In the genomic region with DNA sequence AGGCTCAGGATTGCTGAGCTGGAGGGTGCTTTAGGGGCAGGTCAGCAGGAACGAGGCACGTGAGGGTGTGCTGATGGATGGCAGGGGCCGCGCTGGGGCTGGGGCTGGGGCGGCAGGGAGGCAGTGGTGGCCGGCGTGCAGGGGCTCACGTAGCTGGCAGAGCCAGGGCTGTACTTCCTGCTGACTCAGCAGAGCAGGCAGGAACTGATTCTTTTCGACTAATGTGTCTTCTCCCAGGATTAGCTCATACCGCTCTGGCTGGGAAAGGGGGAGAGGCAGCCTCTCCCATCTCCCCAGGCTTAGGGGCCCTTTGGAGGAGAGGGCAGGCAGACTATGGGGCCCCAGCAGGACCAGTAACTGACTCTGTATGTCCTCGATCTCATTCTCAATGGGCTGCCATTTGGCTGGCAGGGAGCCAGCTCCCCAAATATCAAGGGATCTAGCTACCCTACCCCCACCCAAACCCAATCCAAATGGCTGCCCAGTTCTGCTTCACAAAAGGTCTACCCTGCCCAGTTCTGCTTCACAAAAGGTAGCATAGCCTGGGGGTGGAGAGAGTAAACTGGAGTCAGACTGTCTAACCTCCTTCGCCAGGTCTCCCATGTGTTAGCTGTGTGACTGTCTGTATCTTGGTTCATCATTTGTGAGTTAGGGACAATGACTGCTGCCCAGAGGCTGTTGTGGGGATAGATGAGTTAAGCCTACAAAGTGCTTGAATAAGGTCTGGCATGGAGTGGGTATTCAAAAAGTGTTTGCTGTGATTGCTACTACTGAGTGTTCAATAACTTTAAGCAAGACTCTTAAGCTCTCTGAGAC, we compare ENCODE assay signal across 10 cellular contexts.
DNase-seq lines count a peak whose midpoint lies in the region; ATAC-seq, FAIRE-seq and TF ChIP-seq lines count a peak whose summit lies in the region.
"Had no signal": no experiment of that assay in that cellular context is flagged by ENCODE, and none has a peak within 500 bp of the region (broad histone marks: within the 10 kb centered on the region; RNA-seq: fewer than 3 reads in every experiment).

No MANE protein-coding gene starts in this region.

- H3K27ac Mint-ChIP-seq in astrocyte (ENCODE audit: unreplicated experiment): peak overlapping the region; percentile 16

- no peaks in the 10 kb centered on the region for H3K79me2 ChIP-seq in Loucy (ENCODE audit: insufficient read depth, low read length)
- no peaks in the 10 kb centered on the region for H3K79me2 ChIP-seq in astrocyte (ENCODE audit: insufficient read depth, low read length)

- no peak for ATAC-seq in HG03565 (IDR thresholded peaks at IDR 0.05; ENCODE audit: unreplicated experiment)

- H3K9me3 Mint-ChIP-seq in astrocyte (ENCODE audit: unreplicated experiment): peaks cover 2% of the 10 kb centered on the region
- H3K9me3 Mint-ChIP-seq: activated naive CD4-positive, alpha-beta T cell treated with anti-CD3 and anti-CD28 coated beads, Interleukin-2, amount 50 U/mL, for 24 hours had no signal

- no peaks in the 10 kb centered on the region for H3K36me3 Mint-ChIP-seq in astrocyte (ENCODE audit: low read depth, unreplicated experiment)
- H3K36me3 Mint-ChIP-seq: activated naive CD4-positive, alpha-beta T cell treated with anti-CD3 and anti-CD28 coated beads, Interleukin-2, amount 50 U/mL, for 24 hours had no signal

- no peak overlapping the region for H3K27ac ChIP-seq in astrocyte (ENCODE audit: low read depth, low read length)

- no peaks in the 10 kb centered on the region for H3K4me1 ChIP-seq in Loucy (ENCODE audit: insufficient read depth, low read length, poor library complexity, severe bottlenecking)
- H3K4me1 ChIP-seq in astrocyte (ENCODE audit: insufficient read depth, low read length): peaks cover 6% of the 10 kb centered on the region

- CTCF ChIA-PET in HEK293T (lab: Yijun Ruan, JAX): interaction anchor here (0.6 to 1.8 kb wide), 3 partner anchors 15 to 281 kb away, joined by 3 to 15 read pairs (median 3); no protein-coding TSS in a partner anchor

- POLR2A ChIA-PET in HEK293T (lab: Yijun Ruan, JAX): interaction anchor here (1.2 to 1.6 kb wide), 3 partner anchors 100 to 292 kb away, joined by 3 to 4 read pairs (median 3); partner anchors contain the start of genes C1orf50, P3H1 and SLC2A1

- no peak overlapping the region for H3K4me2 ChIP-seq in Loucy (ENCODE audit: low read depth, low read length, poor library complexity, severe bottlenecking)
- peak overlapping the region; percentile 68 for H3K4me2 ChIP-seq in astrocyte (ENCODE audit: low read length)

- no peaks in the 10 kb centered on the region for H3K9me3 ChIP-seq in Loucy (ENCODE audit: insufficient read depth, low read depth, low read length)
- H3K9me3 ChIP-seq in astrocyte (ENCODE audit: insufficient read depth, low read depth, low read length): no peaks in the 10 kb centered on the region

- H4K20me1 ChIP-seq in Loucy (ENCODE audit: insufficient read depth, low read length, poor library complexity, severe bottlenecking): no peaks in the 10 kb centered on the region
- H4K20me1 ChIP-seq in astrocyte (ENCODE audit: insufficient read depth, low read length): no peaks in the 10 kb centered on the region

- peak; percentile 27 for DNase-seq in CD1c-positive myeloid dendritic cell (ENCODE audit: extremely low spot score)
- peak; percentile 41 for DNase-seq in astrocyte (ENCODE audit: low read depth)
- peak; percentile 79 for DNase-seq in mesenteric fat pad (ENCODE audit: low spot score)
- no peak for DNase-seq in DMS53 (lab: John Stamatoyannopoulos, UW)
- DNase-seq in KG1 (lab: John Stamatoyannopoulos, UW): no peak
- DNase-seq in HEK293T (ENCODE audit: extremely low spot score): no peak
- DNase-seq: NCI-H1105 had no signal

- H2AFZ ChIP-seq in Loucy (ENCODE audit: low read length) (peak overlapping the region; percentile 15; the same call in 1 of the 2 replicates), astrocyte (ENCODE audit: low read depth, low read length) (peak overlapping the region; percentile 62)

- no peaks in the 10 kb centered on the region for H3F3A ChIP-seq in Loucy (ENCODE audit: low read depth)

- peaks cover 21% of the 10 kb centered on the region for H3K4me1 Mint-ChIP-seq in astrocyte (ENCODE audit: low read depth, unreplicated experiment)

- FAIRE-seq in astrocyte (lab: Jason Lieb, UNC): no peak

- no peaks in the 10 kb centered on the region for H3K27me3 ChIP-seq in Loucy (ENCODE audit: insufficient read depth, low read length, poor library complexity, severe bottlenecking)
- no peaks in the 10 kb centered on the region for H3K27me3 ChIP-seq in astrocyte (ENCODE audit: insufficient read depth, low read length)

- H3K4me3 ChIP-seq in Loucy (ENCODE audit: low read length, poor library complexity, severe bottlenecking): no peak overlapping the region
- H3K4me3 ChIP-seq in astrocyte (ENCODE audit: insufficient read depth, low read depth, low read length): no peak overlapping the region

- H3K9ac ChIP-seq in Loucy (ENCODE audit: low read depth, low read length, poor library complexity, severe bottlenecking): no peak overlapping the region
- no peak overlapping the region for H3K9ac ChIP-seq in astrocyte (ENCODE audit: low read length)

- no peak overlapping the region for H3K4me3 Mint-ChIP-seq in astrocyte (ENCODE audit: unreplicated experiment)
- H3K4me3 Mint-ChIP-seq: activated naive CD4-positive, alpha-beta T cell treated with anti-CD3 and anti-CD28 coated beads, Interleukin-2, amount 50 U/mL, for 24 hours had no signal

- TF ChIP-seq CTCF in Loucy (conservative IDR thresholded peaks at IDR 0.05; ENCODE audit: low read length) (no peak), astrocyte (IDR thresholded peaks at IDR 0.05; ENCODE audit: insufficient read depth, low read depth, low read length) (no peak)

- no peaks in the 10 kb centered on the region for H3K9me2 ChIP-seq in Loucy (replicated peaks; ENCODE audit: low read depth, low read length)

- no peaks in the 10 kb centered on the region for H3K27me3 Mint-ChIP-seq in astrocyte (ENCODE audit: low read depth, unreplicated experiment)
- H3K27me3 Mint-ChIP-seq: activated naive CD4-positive, alpha-beta T cell treated with anti-CD3 and anti-CD28 coated beads, Interleukin-2, amount 50 U/mL, for 24 hours had no signal

- H3K36me3 ChIP-seq in Loucy (ENCODE audit: insufficient read depth, low read length) (no peaks in the 10 kb centered on the region), astrocyte (ENCODE audit: insufficient read depth, low read length) (no peaks in the 10 kb centered on the region)

TF ChIP-seq in HEK293T, 16 proteins besides CTCF, POLR2A, EP300 and RAD21:
- TF ChIP-seq SUZ12 (IDR thresholded peaks at IDR 0.05): no peak
- no peak for TF ChIP-seq ARNT (IDR thresholded peaks at IDR 0.05)
- TF ChIP-seq HDGF (IDR thresholded peaks at IDR 0.05; ENCODE audit: borderline replicate concordance): no peak
- TF ChIP-seq BHLHE40 (IDR thresholded peaks at IDR 0.05; ENCODE audit: borderline replicate concordance): no peak
- TF ChIP-seq PKNOX1 (IDR thresholded peaks at IDR 0.05): no peak
- TF ChIP-seq FOXK2 (IDR thresholded peaks at IDR 0.05): no peak
- TF ChIP-seq SP1 (IDR thresholded peaks at IDR 0.05): no peak

Comparison
In these comparisons a context has a peak if more than half of its experiments do, and no peak if none do; other contexts are left out.
1. DNase-seq: peak in CD1c-positive myeloid dendritic cell (single experiment), astrocyte (single experiment) and mesenteric fat pad (single experiment); none in DMS53 (single experiment), KG1 (single experiment) and HEK293T (single experiment).